ENCODE assay signal across 11 cellular contexts in genomic region chr14:57392830-57393229, GRCh38. TPM values are rescaled to one million over a fixed set of nuclear protein-coding genes. Genes with fewer than 3 reads are reported as not detected.
DNase-seq lines count a peak whose midpoint lies in the region; ATAC-seq, FAIRE-seq and TF ChIP-seq lines count a peak whose summit lies in the region.
"Had no signal": no experiment of that assay in that cellular context is flagged by ENCODE, and none has a peak within 500 bp of the region (broad histone marks: within the 10 kb centered on the region; RNA-seq: fewer than 3 reads in every experiment).

No MANE protein-coding gene starts in this region.

- no peaks in the 10 kb centered on the region for H3K9me3 ChIP-seq in right cardiac atrium (ENCODE audit: control insufficient read depth, low read length)
- H3K9me3 ChIP-seq in kidney (ENCODE audit: control insufficient read depth in 1 of 2, low read length in 2 of 2): no peaks in the 10 kb centered on the region
- H3K9me3 ChIP-seq in upper lobe of right lung: no peaks in the 10 kb centered on the region

- TF ChIP-seq CTCF in kidney (IDR thresholded peaks at IDR 0.05; ENCODE audit: borderline replicate concordance, extremely low read depth, insufficient read depth) (no peak), upper lobe of right lung (IDR thresholded peaks at IDR 0.05) (no peak)

- H3K4me1 Mint-ChIP-seq in activated T-helper 2 cell treated with anti-CD3 and anti-CD28 coated beads, Interferon-gamma antibody, Interleukin-2, Interleukin-4, amounts not matched to agents 10 μg/mL and 5 μg/mL and 100 μg/mL, durations not matched to agents 14 hours and 24 hours and 36 hours (ENCODE audit: low read depth): peaks cover 39% of the 10 kb centered on the region

- no peak overlapping the region for H3K9ac ChIP-seq in kidney (ENCODE audit: low read length in 2 of 2)

- peak overlapping the region; percentile 74 for H3K4me3 Mint-ChIP-seq in activated T-helper 2 cell treated with anti-CD3 and anti-CD28 coated beads, Interferon-gamma antibody, Interleukin-2, Interleukin-4, amounts not matched to agents 10 μg/mL and 5 μg/mL and 100 μg/mL, durations not matched to agents 14 hours and 24 hours and 36 hours (ENCODE audit: low read depth)

- H3K27ac ChIP-seq in right cardiac atrium (ENCODE audit: low read length): no peak overlapping the region
- no peak overlapping the region for H3K27ac ChIP-seq in kidney (ENCODE audit: low read depth in 2 of 2, low read length in 2 of 2)
- no peak overlapping the region for H3K27ac ChIP-seq in upper lobe of right lung

- H3K27me3 Mint-ChIP-seq in activated T-helper 2 cell treated with anti-CD3 and anti-CD28 coated beads, Interferon-gamma antibody, Interleukin-2, Interleukin-4, amounts not matched to agents 10 μg/mL and 5 μg/mL and 100 μg/mL, durations not matched to agents 14 hours and 24 hours and 36 hours (ENCODE audit: low read depth): no peaks in the 10 kb centered on the region

- peaks cover 37% of the 10 kb centered on the region for H3K36me3 Mint-ChIP-seq in activated T-helper 2 cell treated with anti-CD3 and anti-CD28 coated beads, Interferon-gamma antibody, Interleukin-2, Interleukin-4, amounts not matched to agents 10 μg/mL and 5 μg/mL and 100 μg/mL, durations not matched to agents 14 hours and 24 hours and 36 hours (ENCODE audit: low read depth)

- H3K4me3 ChIP-seq in right cardiac atrium (ENCODE audit: low read length) (peak overlapping the region; percentile 70), kidney (ENCODE audit: low read length in 2 of 2) (peak overlapping the region; percentile 32 to 87), upper lobe of right lung (peak overlapping the region; percentile 89)

- ATAC-seq in right cardiac atrium (no peak), left cardiac atrium (no peak), upper lobe of right lung (no peak), GM19324 (IDR thresholded peaks at IDR 0.05; ENCODE audit: low FRiP score, unreplicated experiment) (no peak)

- H3K27ac Mint-ChIP-seq in activated T-helper 2 cell treated with anti-CD3 and anti-CD28 coated beads, Interferon-gamma antibody, Interleukin-2, Interleukin-4, amounts not matched to agents 10 μg/mL and 5 μg/mL and 100 μg/mL, durations not matched to agents 14 hours and 24 hours and 36 hours: peak overlapping the region; percentile 79

- no peak for DNase-seq in right cardiac atrium
- no peak for DNase-seq in left cardiac atrium
- no peak for DNase-seq in activated T-helper 2 cell treated with anti-CD3 and anti-CD28 coated beads, Interferon-gamma antibody, Interleukin-2, Interleukin-4, amounts not matched to agents 10 μg/mL and 5 μg/mL and 100 μg/mL, durations not matched to agents 14 hours and 24 hours and 36 hours (ENCODE audit: low spot score)
- DNase-seq in kidney: no peak
- DNase-seq in upper lobe of right lung: no peak
- no peak for DNase-seq in putamen (ENCODE audit: low spot score)
- no peak for DNase-seq in stimulated activated CD4-positive, alpha-beta T cell treated with anti-CD3 and anti-CD28 coated beads, Interleukin-15, amount 100 ng/mL, for 24 hours
- DNase-seq: amygdala, NCI-H1092 treated with DMSO at 0.1 percent for 48 hours had no signal

- H3K27me3 ChIP-seq in right cardiac atrium (ENCODE audit: control insufficient read depth, insufficient read depth) (no peaks in the 10 kb centered on the region), upper lobe of right lung (no peaks in the 10 kb centered on the region)

- H3K4me1 ChIP-seq in right cardiac atrium (ENCODE audit: control insufficient read depth, insufficient read depth, low read length): peaks cover 3% of the 10 kb centered on the region
- peaks cover 3 to 6% of the 10 kb centered on the region in 2 donors for H3K4me1 ChIP-seq in kidney (ENCODE audit: control insufficient read depth in 1 of 2, insufficient read depth in 1 of 2, low read depth in 1 of 2, low read length in 2 of 2)
- H3K4me1 ChIP-seq in upper lobe of right lung: peaks cover 20% of the 10 kb centered on the region

- intact Hi-C loops in right cardiac atrium (cut with DNase I): no loop called here
- intact Hi-C loops in left cardiac atrium (cut with DNase I): no loop called here
- intact Hi-C loops in activated T-helper 2 cell treated with anti-CD3 and anti-CD28 coated beads, Interferon-gamma antibody, Interleukin-2, Interleukin-4, amounts not matched to agents 10 μg/mL and 5 μg/mL and 100 μg/mL, durations not matched to agents 14 hours and 24 hours and 36 hours (cut with micrococcal nuclease): no loop called here
- intact Hi-C loops in kidney (cut with DNase I): no loop called here
- intact Hi-C loops in upper lobe of right lung (cut with DNase I): no loop called here

- no peaks in the 10 kb centered on the region for H3K9me3 Mint-ChIP-seq in activated T-helper 2 cell treated with anti-CD3 and anti-CD28 coated beads, Interferon-gamma antibody, Interleukin-2, Interleukin-4, amounts not matched to agents 10 μg/mL and 5 μg/mL and 100 μg/mL, durations not matched to agents 14 hours and 24 hours and 36 hours

- no peak for FAIRE-seq in kidney (lab: Jason Lieb, UNC)
- FAIRE-seq: D721Med had no signal

- H3K36me3 ChIP-seq in kidney (ENCODE audit: control insufficient read depth in 1 of 2, insufficient read depth in 2 of 2, low read length in 2 of 2) (peaks cover 6 to 7% of the 10 kb centered on the region in 2 donors), upper lobe of right lung (peaks cover 12% of the 10 kb centered on the region)

RNA-seq across cellular contexts. Expression of gene NAA30, which starts 2.4 kb away (rescaled TPM):
- total RNA-seq in right cardiac atrium (10 to 100 TPM; 20.3 to 23.8 (median 23.3) TPM), left cardiac atrium (10 to 100 TPM; 17.1 to 22.6 TPM), kidney (17.1 TPM), upper lobe of right lung (12.1 TPM)
- polyA plus RNA-seq in right cardiac atrium (9.1 TPM), kidney (ENCODE audit: insufficient read depth, low read depth, low replicate concordance) (9.2 TPM)
- 16.8 and 17.8 TPM in 2 replicates for total RNA-seq in activated T-helper 2 cell treated with anti-CD3 and anti-CD28 coated beads, Interferon-gamma antibody, Interleukin-2, Interleukin-4, amounts not matched to agents 10 μg/mL and 5 μg/mL and 100 μg/mL, durations not matched to agents 14 hours and 24 hours and 36 hours
